Comparison of ENCODE assay signal across 3 cellular contexts in the genomic region with DNA sequence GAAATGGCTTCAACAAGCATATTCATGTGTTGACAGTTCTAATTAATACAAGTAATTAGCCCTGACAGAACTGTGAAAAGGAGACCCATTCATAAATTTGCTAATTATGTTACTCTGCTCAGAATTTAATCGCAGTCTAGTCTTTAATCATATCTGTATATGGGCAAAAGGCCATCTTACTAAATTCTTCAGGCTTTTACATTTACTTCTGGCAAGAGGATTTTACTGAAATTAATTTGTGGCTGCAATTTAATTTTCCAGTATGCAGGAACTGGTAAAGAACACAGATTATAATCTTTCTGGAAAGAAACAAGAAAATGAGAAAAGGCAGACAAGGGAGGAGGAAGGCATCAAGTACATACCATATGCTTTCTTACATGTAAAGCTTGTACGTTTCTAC.
"Had no signal": no experiment of that assay in that cellular context is flagged by ENCODE, and none has a peak within 500 bp of the region (broad histone marks: within the 10 kb centered on the region; RNA-seq: fewer than 3 reads in every experiment).

No MANE protein-coding gene starts in this region.

- H3K4me3 ChIP-seq: GM12878 had no signal

- ATAC-seq: GM12878 had no signal

- DNase-seq: GDM1, GF-D8 had no signal
